In genomic region chr21:33915368-33916199, GRCh38 we compare ENCODE assay signal across 1 cellular context.
TF ChIP-seq lines count a peak whose summit lies in the region.

TSS of gene ATP5PO (minus strand) at chr21:33915804. CDS start at chr21:33915763, 41 bp downstream.

TF ChIP-seq in H1, 55 proteins besides CTCF, POLR2A, EP300 and RAD21 (continued from another document):
- TF ChIP-seq SP1 (IDR thresholded peaks at IDR 0.05; ENCODE audit: low read depth, low read length) (no peak), TAF1 (IDR thresholded peaks at IDR 0.05; ENCODE audit: low read depth, low read length) (peak; percentile 85), TAF7 (optimal IDR thresholded peaks at IDR 0.05; ENCODE audit: borderline replicate concordance, low read depth, low read length) (peak; percentile 82), SUZ12 (IDR thresholded peaks at IDR 0.05; ENCODE audit: low read length) (no peak), RBBP5 (IDR thresholded peaks at IDR 0.05; ENCODE audit: borderline replicate concordance, low read depth, low read length) (peak; percentile 93), HDAC6 (IDR thresholded peaks at IDR 0.05; ENCODE audit: low read depth, low read length) (no peak), NANOG (IDR thresholded peaks at IDR 0.05; ENCODE audit: insufficient read depth, low read depth, low read length, poor library complexity, severe bottlenecking) (no peak), CEBPB (IDR thresholded peaks at IDR 0.05; ENCODE audit: low read depth, low read length) (no peak), GTF2F1 (IDR thresholded peaks at IDR 0.05; ENCODE audit: borderline replicate concordance, low read depth, low read length) (no peak), JUND (IDR thresholded peaks at IDR 0.05; ENCODE audit: low read length) (peak; percentile 33; the same call in 1 of the 2 replicates), RNF2 (IDR thresholded peaks at IDR 0.05; ENCODE audit: borderline replicate concordance, low read depth, low read length, missing control alignments, poor library complexity, severe bottlenecking) (no peak), CHD7 (IDR thresholded peaks at IDR 0.05; ENCODE audit: insufficient replicate concordance, low read length) (no peak), FOSL1 (IDR thresholded peaks at IDR 0.05; ENCODE audit: insufficient read depth, low read depth, low read length) (no peak), PHF8 (conservative IDR thresholded peaks at IDR 0.05; ENCODE audit: low read depth, low read length) (peak; percentile 90), JUN (IDR thresholded peaks at IDR 0.05; ENCODE audit: low read depth, low read length) (no peak), HDAC2 (IDR thresholded peaks at IDR 0.05; ENCODE audit: borderline replicate concordance in 1 of 2, low read depth in 2 of 2, low read length in 2 of 2) (peak; percentile 80 to 92; a peak in 3 of 4 replicates), SAP30 (IDR thresholded peaks at IDR 0.05; ENCODE audit: insufficient read depth, insufficient replicate concordance, low read length) (no peak), CBX8 (IDR thresholded peaks at IDR 0.05; ENCODE audit: borderline replicate concordance, low read depth, low read length) (no peak), CTBP2 (IDR thresholded peaks at IDR 0.05; ENCODE audit: borderline replicate concordance, insufficient read depth, insufficient read length, low read length) (no peak), KDM5A (IDR thresholded peaks at IDR 0.05; ENCODE audit: low read length) (peak; percentile 67), E2F6 (IDR thresholded peaks at IDR 0.05) (no peak), BACH1 (IDR thresholded peaks at IDR 0.05; ENCODE audit: low read length) (peak; percentile 88), CREB1 (IDR thresholded peaks at IDR 0.05) (peak; percentile 75), YY1 (IDR thresholded peaks at IDR 0.05; ENCODE audit: low read depth, low read length) (peak; percentile 91), SIN3A (conservative IDR thresholded peaks at IDR 0.05 in 1 of 2, IDR thresholded peaks at IDR 0.05 in 1 of 2; ENCODE audit: low read depth in 1 of 2, low read length in 2 of 2) (peak in 1 of 2 experiments; percentile 62; a peak in 2 of 4 replicates), CHD1 (IDR thresholded peaks at IDR 0.05; ENCODE audit: low read depth, low read length) (no peak), POU5F1 (IDR thresholded peaks at IDR 0.05; ENCODE audit: low read depth, low read length) (no peak), ATF2 (IDR thresholded peaks at IDR 0.05; ENCODE audit: low read length) (no peak), SP4 (IDR thresholded peaks at IDR 0.05; ENCODE audit: low read length) (no peak), SIRT6 (IDR thresholded peaks at IDR 0.05; ENCODE audit: low read length) (no peak), SP2 (IDR thresholded peaks at IDR 0.05; ENCODE audit: low read length) (no peak), POLR2AphosphoS5 (IDR thresholded peaks at IDR 0.05; ENCODE audit: low read depth, low read length) (peak; percentile 76; the same call in 1 of the 2 replicates), ZNF274 (IDR thresholded peaks at IDR 0.05; ENCODE audit: borderline replicate concordance, extremely low read depth, low read length) (no peak), KDM1A (IDR thresholded peaks at IDR 0.05; ENCODE audit: borderline replicate concordance, low read length) (no peak), USF2 (IDR thresholded peaks at IDR 0.05; ENCODE audit: low read length) (no peak), MAX (IDR thresholded peaks at IDR 0.05) (no peak; the same call in 1 of the 2 replicates), NRF1 (IDR thresholded peaks at IDR 0.05; ENCODE audit: low read depth, low read length) (peak; percentile 96), MAFK (IDR thresholded peaks at IDR 0.05; ENCODE audit: low read depth, low read length) (no peak), TEAD4 (IDR thresholded peaks at IDR 0.05; ENCODE audit: low read depth, low read length) (no peak), ATF3 (IDR thresholded peaks at IDR 0.05; ENCODE audit: insufficient read depth, low read depth, low read length) (peak; percentile 56; the same call in 1 of the 2 replicates), SIX5 (IDR thresholded peaks at IDR 0.05; ENCODE audit: low read depth, low read length) (peak; percentile 89), BCL11A (IDR thresholded peaks at IDR 0.05; ENCODE audit: low read depth in 2 of 2, low read length in 2 of 2) (no peak), BRCA1 (IDR thresholded peaks at IDR 0.05; ENCODE audit: low read depth, low read length) (no peak), TCF12 (IDR thresholded peaks at IDR 0.05; ENCODE audit: low read depth, low read length) (0 out of 2 replicates have a peak, but pooled peaks have one; percentile 25), GABPA (IDR thresholded peaks at IDR 0.05; ENCODE audit: borderline replicate concordance, insufficient read depth, low read length) (no peak), CHD2 (IDR thresholded peaks at IDR 0.05; ENCODE audit: low read length) (no peak), EGR1 (IDR thresholded peaks at IDR 0.05; ENCODE audit: borderline replicate concordance, low read depth, low read length) (0 out of 2 replicates have a peak, but pooled peaks have one; percentile 55), ASH2L (IDR thresholded peaks at IDR 0.05; ENCODE audit: low read length) (peak; percentile 83), RFX5 (IDR thresholded peaks at IDR 0.05; ENCODE audit: borderline replicate concordance, low read depth, low read length) (no peak), EZH2 (IDR thresholded peaks at IDR 0.05; ENCODE audit: low read depth, low read length, severe bottlenecking) (no peak), KDM4A (IDR thresholded peaks at IDR 0.05; ENCODE audit: low read depth, low read length, severe bottlenecking) (peak; percentile 82)
